In genomic region chr16:80437707-80438106, GRCh38 we compare ENCODE assay signal across 1 cellular context.
TF ChIP-seq lines count a peak whose summit lies in the region.

No MANE protein-coding gene starts in this region.

TF ChIP-seq in GM23338, 12 proteins besides CTCF, POLR2A, EP300 and RAD21 (continued from another document):
- TF ChIP-seq ZNF462 (CRISPR knock-in tag; IDR thresholded peaks at IDR 0.05) (no peak), POLR2AphosphoS5 (IDR thresholded peaks at IDR 0.05; ENCODE audit: low read depth) (no peak), REST (IDR thresholded peaks at IDR 0.05; ENCODE audit: unreplicated experiment) (no peak), ZNF114 (CRISPR knock-in tag; IDR thresholded peaks at IDR 0.05) (no peak), EZH2 (IDR thresholded peaks at IDR 0.05; ENCODE audit: low read depth, unreplicated experiment) (no peak), STAT1 (IDR thresholded peaks at IDR 0.05; ENCODE audit: unreplicated experiment) (no peak), CREB1 (CRISPR knock-in tag; IDR thresholded peaks at IDR 0.05; ENCODE audit: low read depth) (no peak)
TF ChIP-seq in GM23338: peak in this region for 0.
